In genomic region chr11:32830413-32830738, GRCh38 we compare ENCODE assay signal across 9 cellular contexts. TPM values are rescaled to one million over a fixed set of nuclear protein-coding genes. Genes with fewer than 3 reads are reported as not detected.
A peak's percentile ranks its signal among the peaks of the same experiment; 100 is the strongest.
DNase-seq lines count a peak whose midpoint lies in the region; ATAC-seq, FAIRE-seq and TF ChIP-seq lines count a peak whose summit lies in the region.
"Had no signal": no experiment of that assay in that cellular context is flagged by ENCODE, and none has a peak within 500 bp of the region (broad histone marks: within the 10 kb centered on the region; RNA-seq: fewer than 3 reads in every experiment).

No MANE protein-coding gene starts in this region.

- ATAC-seq in HCT116 (peak; percentile 19; the same call in 1 of the 2 replicates), PC-3 (peak; percentile 25)

- H3K9ac ChIP-seq in HCT116 (ENCODE audit: low read length) (peak overlapping the region; percentile 64), PC-3 (ENCODE audit: low read length) (peak overlapping the region; percentile 91), fibroblast of lung (ENCODE audit: insufficient read depth, low read length) (no peak overlapping the region), neural progenitor cell (no peak overlapping the region)

- no peak for FAIRE-seq in D721Med (lab: Jason Lieb, UNC)

- in situ Hi-C loops in Caki2 (cut with HindIII; ENCODE audit: low pct_unique_long_range_greater_than_20kb, low sequenced_read_pairs): no loop called here

- TF ChIP-seq POLR2A in HCT116 (IDR thresholded peaks at IDR 0.05; ENCODE audit: borderline replicate concordance, extremely low read depth, insufficient read depth, insufficient read length): no peak

- no peak for TF ChIP-seq RAD21 in HCT116 (IDR thresholded peaks at IDR 0.05; ENCODE audit: low read depth)

- H3K36me3 Mint-ChIP-seq in neural progenitor cell: no peaks in the 10 kb centered on the region

- intact Hi-C loops in HCT116 (cut with micrococcal nuclease): no loop called here
- intact Hi-C loops in PC-3 (cut with micrococcal nuclease): no loop called here

- H4K20me1 ChIP-seq in HCT116 (ENCODE audit: insufficient read depth): no peaks in the 10 kb centered on the region
- no peaks in the 10 kb centered on the region for H4K20me1 ChIP-seq in PC-3 (ENCODE audit: low read length)
- H4K20me1 ChIP-seq in fibroblast of lung (ENCODE audit: control insufficient read depth, extremely low read depth, insufficient read depth, low read length): no peaks in the 10 kb centered on the region
- H4K20me1 ChIP-seq in neural progenitor cell (ENCODE audit: low read depth): no peaks in the 10 kb centered on the region

- H2AFZ ChIP-seq in HCT116 (ENCODE audit: low read depth, low read length, poor library complexity, severe bottlenecking) (peak overlapping the region; percentile 83), PC-3 (ENCODE audit: low read length) (peak overlapping the region; percentile 98), fibroblast of lung (ENCODE audit: low read length) (no peak overlapping the region), neural progenitor cell (replicated peaks) (peak overlapping the region; percentile 95)

- peak overlapping the region; percentile 76 for H3K4me3 Mint-ChIP-seq in neural progenitor cell

- H3K9me3 Mint-ChIP-seq in neural progenitor cell: no peaks in the 10 kb centered on the region

- H3K9me2 ChIP-seq in HCT116 (ENCODE audit: insufficient read depth): no peaks in the 10 kb centered on the region
- no peaks in the 10 kb centered on the region for H3K9me2 ChIP-seq in PC-3 (replicated peaks; ENCODE audit: low read length)

- RAD21 ChIA-PET in HCT116 (lab: Charles Lee; ENCODE audit: low non-redundant PET in 1 of 2, low total read pairs in 2 of 2, uncharacterized antibody in 2 of 2, unreplicated experiment in 2 of 2): no interaction called here

- H3K36me3 ChIP-seq in HCT116 (ENCODE audit: control insufficient read depth in 1 of 2, insufficient read depth in 2 of 2, low read length in 2 of 2) (no peaks in the 10 kb centered on the region), PC-3 (ENCODE audit: low read depth, low read length) (peaks cover 3% of the 10 kb centered on the region; the same call in 1 of the 2 replicates), fibroblast of lung (ENCODE audit: control insufficient read depth, insufficient read depth, low read length) (no peaks in the 10 kb centered on the region), neural progenitor cell (no peaks in the 10 kb centered on the region)

- H3F3A ChIP-seq in PC-3 (ENCODE audit: low read length, unreplicated experiment) (no peaks in the 10 kb centered on the region), neural progenitor cell (ENCODE audit: low read depth) (peaks cover 18% of the 10 kb centered on the region)

- peaks cover 35% of the 10 kb centered on the region for H3K27me3 Mint-ChIP-seq in neural progenitor cell (ENCODE audit: insufficient read depth, low read depth)

- H3K9me3 ChIP-seq in HCT116 (ENCODE audit: control insufficient read depth in 1 of 2, insufficient read depth in 1 of 2, low read depth in 1 of 2, low read length in 2 of 2) (no peaks in the 10 kb centered on the region), PC-3 (ENCODE audit: low read length) (no peaks in the 10 kb centered on the region), fibroblast of lung (ENCODE audit: control insufficient read depth, insufficient read depth, low read depth, low read length) (no peaks in the 10 kb centered on the region), neural progenitor cell (ENCODE audit: low read depth) (no peaks in the 10 kb centered on the region)

- CTCF ChIA-PET in HCT116 (lab: Charles Lee): interaction anchor here (1.0 kb wide), 1 partner anchor 871 kb away, joined by 3 read pairs; no protein-coding TSS in a partner anchor
- CTCF ChIA-PET in PC-3 (lab: Charles Lee): no interaction called here

- peaks cover 12% of the 10 kb centered on the region for H3K4me1 Mint-ChIP-seq in neural progenitor cell

- no peak overlapping the region for H3K27ac Mint-ChIP-seq in neural progenitor cell

- POLR2A ChIA-PET in HCT116 (lab: Charles Lee) (no interaction called here), PC-3 (lab: Charles Lee; ENCODE audit: unreplicated experiment) (interaction anchor here (0.6 kb wide), 1 partner anchor 21 kb away, joined by 3 read pairs; no protein-coding TSS in a partner anchor)

- DNase-seq in Caki2 (ENCODE audit: low read depth) (peak; percentile 27), HCT116 (ENCODE audit: low read depth, low spot score) (no peak), PC-3 (peak; percentile 69), fibroblast of lung (ENCODE audit: low read depth in 2 of 2) (no peak), neural progenitor cell (ENCODE audit: low spot score) (no peak), GM19240 (ENCODE audit: insufficient read length, low spot score) (no peak), NCI-H1436 (lab: John Stamatoyannopoulos, UW) (no peak), D721Med (ENCODE audit: insufficient read length, low spot score) (no peak)

- no peak for TF ChIP-seq CTCF in HCT116 (IDR thresholded peaks at IDR 0.05 in 2 of 3, conservative IDR thresholded peaks at IDR 0.05 in 1 of 3; ENCODE audit: borderline replicate concordance in 1 of 3, insufficient read depth in 1 of 3, low read depth in 2 of 3, low read length in 2 of 3)
- TF ChIP-seq CTCF in PC-3 (conservative IDR thresholded peaks at IDR 0.05; ENCODE audit: low read depth, low read length): no peak
- no peak for TF ChIP-seq CTCF in fibroblast of lung (conservative IDR thresholded peaks at IDR 0.05 in 1 of 2, IDR thresholded peaks at IDR 0.05 in 1 of 2; ENCODE audit: low read depth in 1 of 2, low read length in 2 of 2)
- no peak for TF ChIP-seq CTCF in neural progenitor cell (IDR thresholded peaks at IDR 0.05)
- TF ChIP-seq CTCF in D721Med (IDR thresholded peaks at IDR 0.05; ENCODE audit: insufficient read depth, missing control alignments): no peak

- no peaks in the 10 kb centered on the region for H3K79me2 ChIP-seq in HCT116 (ENCODE audit: insufficient read depth, low read length)
- peaks cover 30% of the 10 kb centered on the region for H3K79me2 ChIP-seq in PC-3 (ENCODE audit: low read length)
- no peaks in the 10 kb centered on the region for H3K79me2 ChIP-seq in fibroblast of lung (ENCODE audit: control insufficient read depth, insufficient read depth, low read length)
- no peaks in the 10 kb centered on the region for H3K79me2 ChIP-seq in neural progenitor cell (ENCODE audit: low read depth)

- H3K27ac ChIP-seq in HCT116 (ENCODE audit: low read depth, low read length): no peak overlapping the region
- peak overlapping the region; percentile 83 for H3K27ac ChIP-seq in PC-3 (ENCODE audit: low read length)
- H3K27ac ChIP-seq in fibroblast of lung (ENCODE audit: insufficient read depth, low read length): no peak overlapping the region
- no peak overlapping the region for H3K27ac ChIP-seq in neural progenitor cell
- H3K27ac ChIP-seq: KMS-11 had no signal

- BruUV-seq in HCT116 (replicated peaks; lab: Mats Ljungman, UMichigan) (no TSS peak), PC-3 (replicated peaks; lab: Mats Ljungman, UMichigan) (TSS peak; percentile 47)

- H3K27me3 ChIP-seq in HCT116 (ENCODE audit: insufficient read depth, low read length) (no peaks in the 10 kb centered on the region), PC-3 (ENCODE audit: low read length) (no peaks in the 10 kb centered on the region), fibroblast of lung (ENCODE audit: control insufficient read depth, insufficient read depth, low read length) (peaks cover 10% of the 10 kb centered on the region), neural progenitor cell (peaks cover 59% of the 10 kb centered on the region)

- peak overlapping the region; percentile 62 to 64 for H3K4me3 ChIP-seq in HCT116 (replicated peaks in 1 of 2; ENCODE audit: low read depth in 1 of 2, low read length in 2 of 2)
- peak overlapping the region; percentile 85 for H3K4me3 ChIP-seq in PC-3 (ENCODE audit: low read length)
- H3K4me3 ChIP-seq in fibroblast of lung (replicated peaks in 1 of 4; ENCODE audit: control extremely low read depth in 1 of 4, insufficient read depth in 1 of 4, low read depth in 3 of 4, low read length in 4 of 4): peak overlapping the region; percentile 33 to 59 (median 39)
- H3K4me3 ChIP-seq in neural progenitor cell: peak overlapping the region; percentile 67

- H3K4me1 ChIP-seq in HCT116 (ENCODE audit: control insufficient read depth in 1 of 2, insufficient read depth in 2 of 2, low read length in 2 of 2): peaks cover 7 to 13% of the 10 kb centered on the region in 2 experiments
- peaks cover 28% of the 10 kb centered on the region for H3K4me1 ChIP-seq in PC-3 (ENCODE audit: insufficient read depth, low read length)
- peaks cover 7% of the 10 kb centered on the region for H3K4me1 ChIP-seq in fibroblast of lung (ENCODE audit: control insufficient read depth, extremely low read depth, insufficient read depth, low read length)
- no peaks in the 10 kb centered on the region for H3K4me1 ChIP-seq in neural progenitor cell

- H3K4me2 ChIP-seq in HCT116 (ENCODE audit: low read length) (peak overlapping the region; percentile 82), PC-3 (ENCODE audit: low read length) (peak overlapping the region; percentile 99), fibroblast of lung (ENCODE audit: extremely low read depth, insufficient read depth, low read length) (peak overlapping the region; percentile 97), neural progenitor cell (peak overlapping the region; percentile 92)

TF ChIP-seq in HCT116, 20 proteins besides CTCF, POLR2A, EP300 and RAD21:
- TF ChIP-seq CEBPB (IDR thresholded peaks at IDR 0.05; ENCODE audit: low read depth): peak; percentile 98
- no peak for TF ChIP-seq EGR1 (IDR thresholded peaks at IDR 0.05; ENCODE audit: low read depth)
- TF ChIP-seq TCF7L2 (IDR thresholded peaks at IDR 0.05; ENCODE audit: borderline replicate concordance, extremely low read depth, insufficient read depth, insufficient read length): no peak

RNA-seq across cellular contexts. Expression of gene PRRG4, which starts 0.6 kb away (rescaled TPM):
- 2.3 and 2.6 TPM in 2 replicates for total RNA-seq in Caki2 (2014; rRNA removed; shearing (Covaris generic); ENCODE audit: low replicate concordance)
- 5.4 TPM for total RNA-seq in HCT116 (2021; ENCODE audit: unreplicated experiment)
- 2.1 and 2.4 TPM in 2 replicates for polyA plus RNA-seq in HCT116 (2012)
- total RNA-seq in PC-3 (2014; rRNA removed): 12.9 and 17.9 TPM in 2 replicates
- under 0.01 and 0.33 TPM in 2 replicates for total RNA-seq in fibroblast of lung
- polyA plus RNA-seq in fibroblast of lung: 0.08 and 0.27 TPM in 2 replicates
- polyA plus RNA-seq in fibroblast of lung (2012): 0.05 and 0.24 TPM in 2 replicates
- polyA minus RNA-seq in fibroblast of lung (ENCODE audit: low replicate concordance): not detected in 2 replicates
- 0.06 and 0.19 TPM in 2 replicates for total RNA-seq in neural progenitor cell (ENCODE audit: low replicate concordance)

RNA-seq across cellular contexts. Expression of gene CCDC73, which starts 35.9 kb away (rescaled TPM):
- not detected in 2 replicates for total RNA-seq in Caki2 (2014; rRNA removed; shearing (Covaris generic); ENCODE audit: low replicate concordance)
- total RNA-seq in HCT116 (2021; ENCODE audit: unreplicated experiment) (not detected), PC-3 (2014; rRNA removed) (0.04 TPM in 1 of 2 replicates, not detected in the other), fibroblast of lung (under 0.01 TPM in 2 replicates), neural progenitor cell (ENCODE audit: low replicate concordance) (not detected in 2 replicates)
- 0.01 TPM in 1 of 2 replicates, not detected in the other for polyA plus RNA-seq in HCT116 (2012)
- polyA plus RNA-seq in fibroblast of lung: not detected in 2 replicates
- polyA plus RNA-seq in fibroblast of lung (2012): 0.05 TPM in 1 of 2 replicates, not detected in the other
- polyA minus RNA-seq in fibroblast of lung (ENCODE audit: low replicate concordance): not detected in 2 replicates

Comparison
In these comparisons a context has a peak if more than half of its experiments do, and no peak if none do; other contexts are left out.
1. DNase-seq: peak in Caki2 (single experiment) and PC-3 (single experiment); none in HCT116 (single experiment), fibroblast of lung (0 of 2), neural progenitor cell (single experiment), GM19240 (single experiment), NCI-H1436 (single experiment) and D721Med (single experiment).
2. H3K9ac ChIP-seq: peak in HCT116 (single experiment) and PC-3 (single experiment); none in fibroblast of lung (single experiment) and neural progenitor cell (single experiment).
3. Peak in every context shown above with its lines, with median percentiles within 50 percentile points of each other: H3K4me2 ChIP-seq and H3K4me3 ChIP-seq.